In genomic region chr16:21277045-21277926, GRCh38 we compare ENCODE assay signal across 11 cellular contexts. TPM values are rescaled to one million over a fixed set of nuclear protein-coding genes. Genes with fewer than 3 reads are reported as not detected.
A peak's percentile ranks its signal among the peaks of the same experiment; 100 is the strongest.
DNase-seq lines count a peak whose midpoint lies in the region; ATAC-seq and TF ChIP-seq lines count a peak whose summit lies in the region.
"Had no signal": no experiment of that assay in that cellular context is flagged by ENCODE, and none has a peak within 500 bp of the region (broad histone marks: within the 10 kb centered on the region; RNA-seq: fewer than 3 reads in every experiment).

No MANE protein-coding gene starts in this region.

- TF ChIP-seq CTCF in endodermal cell (conservative IDR thresholded peaks at IDR 0.05) (no peak), mesothelial cell of epicardium (IDR thresholded peaks at IDR 0.05; ENCODE audit: unreplicated experiment) (no peak)

- H3K36me3 ChIP-seq in endodermal cell (ENCODE audit: control insufficient read depth, insufficient read depth, low read length), result no peaks in the 10 kb centered on the region

- H3K9ac ChIP-seq in endodermal cell (ENCODE audit: extremely low read depth, low read length, poor library complexity, severe bottlenecking), result no peak overlapping the region

- H3K9me3 Mint-ChIP-seq in endodermal cell (no peaks in the 10 kb centered on the region), mesothelial cell of epicardium (peaks cover 7% of the 10 kb centered on the region)
- H3K9me3 Mint-ChIP-seq in activated T-cell treated with anti-CD3 and anti-CD28 coated beads, Interleukin-2, amount 50 U/mL, for 72 hours, result no peaks in the 10 kb centered on the region
- H3K9me3 Mint-ChIP-seq: stimulated activated naive CD8-positive, alpha-beta T cell treated with anti-CD3 and anti-CD28 coated beads, Interleukin-15, Interleukin-2, amounts not matched to agents 100 ng/mL and 50 ng/mL, for 24 hours had no signal

- peak overlapping the region; percentile 86 for H3K4me3 ChIP-seq in endodermal cell (ENCODE audit: low read length)

- DNase-seq in Right ventricle myocardium inferior (ENCODE audit: missing footprints) (peak; percentile 57), cardiac septum (ENCODE audit: low spot score) (no peak), endodermal cell (no peak), mesothelial cell of epicardium (ENCODE audit: low spot score in 2 of 2, unreplicated experiment in 2 of 2) (no peak), NCI-H2227 treated with DMSO at 0.1 percent for 48 hours (lab: John Stamatoyannopoulos, UW) (no peak)
- DNase-seq in activated CD8-positive, alpha-beta memory T cell treated with anti-CD3 and anti-CD28 coated beads for 24 hours, result no peak
- DNase-seq in activated CD4-positive, CD25-positive, alpha-beta regulatory T cell (lab: John Stamatoyannopoulos, UW), result no peak
- no peak for DNase-seq in activated T-cell treated with anti-CD3 and anti-CD28 coated beads, Interleukin-2, amount 50 U/mL, for 72 hours
- DNase-seq: AML-193 had no signal

- no peaks in the 10 kb centered on the region for H3K9me3 ChIP-seq in endodermal cell (ENCODE audit: control insufficient read depth, low read length)

- H3K27ac Mint-ChIP-seq in endodermal cell (no peak overlapping the region), mesothelial cell of epicardium (no peak overlapping the region)
- H3K27ac Mint-ChIP-seq in activated T-cell treated with anti-CD3 and anti-CD28 coated beads, Interleukin-2, amount 50 U/mL, for 72 hours, result no peak overlapping the region
- H3K27ac Mint-ChIP-seq: stimulated activated naive CD8-positive, alpha-beta T cell treated with anti-CD3 and anti-CD28 coated beads, Interleukin-15, Interleukin-2, amounts not matched to agents 100 ng/mL and 50 ng/mL, for 24 hours had no signal

- no peak overlapping the region for H3K27ac ChIP-seq in endodermal cell (ENCODE audit: low read depth, low read length)

- peak; percentile 64 for ATAC-seq in Right ventricle myocardium inferior
- ATAC-seq in activated T-cell treated with anti-CD3 and anti-CD28 coated beads, Interleukin-2, amount 50 U/mL, for 72 hours (replicated peaks in 1 of 2), result no peak

- peaks cover 41% of the 10 kb centered on the region for H3K27me3 ChIP-seq in endodermal cell (ENCODE audit: control insufficient read depth, insufficient read depth, low read length, poor library complexity, severe bottlenecking)

- intact Hi-C loops in Right ventricle myocardium inferior (cut with DNase I) (loop anchor here (5.0 kb wide), 2 partner anchors 90 to 115 kb away; no protein-coding TSS in a partner anchor), cardiac septum (cut with DNase I) (loop anchor here (5.0 kb wide), 1 partner anchor 115 kb away; no protein-coding TSS in a partner anchor)

- WGBS in endodermal cell (ENCODE audit: insufficient coverage in 1 of 2, insufficient read length in 1 of 2), 2 experiments, result 84 to 87% methylated on average over 7 to 17 of the region's 17 CpGs

- no peaks in the 10 kb centered on the region for H3K36me3 Mint-ChIP-seq in endodermal cell (ENCODE audit: low read depth)
- H3K36me3 Mint-ChIP-seq in mesothelial cell of epicardium, result no peaks in the 10 kb centered on the region
- H3K36me3 Mint-ChIP-seq in activated T-cell treated with anti-CD3 and anti-CD28 coated beads, Interleukin-2, amount 50 U/mL, for 72 hours (ENCODE audit: insufficient read depth in 2 of 2), result no peaks in the 10 kb centered on the region

- H3K4me1 Mint-ChIP-seq in endodermal cell (peaks cover 17% of the 10 kb centered on the region), mesothelial cell of epicardium (peaks cover 3% of the 10 kb centered on the region)
- no peaks in the 10 kb centered on the region for H3K4me1 Mint-ChIP-seq in activated T-cell treated with anti-CD3 and anti-CD28 coated beads, Interleukin-2, amount 50 U/mL, for 72 hours (ENCODE audit: low read depth)

- H3K27me3 Mint-ChIP-seq in endodermal cell (ENCODE audit: insufficient read depth) (peaks cover 67% of the 10 kb centered on the region), mesothelial cell of epicardium (ENCODE audit: low read depth) (peaks cover 82% of the 10 kb centered on the region)
- peaks cover 52% of the 10 kb centered on the region for H3K27me3 Mint-ChIP-seq in activated T-cell treated with anti-CD3 and anti-CD28 coated beads, Interleukin-2, amount 50 U/mL, for 72 hours (ENCODE audit: low read depth)

- H3K4me3 Mint-ChIP-seq in endodermal cell (peak overlapping the region; percentile 64), mesothelial cell of epicardium (peak overlapping the region; percentile 73)
- peak overlapping the region in 1 of 2 donors; percentile 53 for H3K4me3 Mint-ChIP-seq in activated T-cell treated with anti-CD3 and anti-CD28 coated beads, Interleukin-2, amount 50 U/mL, for 72 hours

- peaks cover 6% of the 10 kb centered on the region for H3K4me1 ChIP-seq in endodermal cell (ENCODE audit: control insufficient read depth, insufficient read depth, low read length)

RNA-seq across cellular contexts. Expression of gene CRYM, which starts 0.8 kb away (rescaled TPM):
- total RNA-seq in Right ventricle myocardium inferior, result 63.3 TPM
- total RNA-seq in cardiac septum, result 105 TPM
- 10 to 100 TPM; 14.2 to 21.0 TPM for total RNA-seq in endodermal cell
- 4.6 TPM for polyA plus RNA-seq in endodermal cell (2013, experiment 1 of 2)
- 3.7 TPM for polyA plus RNA-seq in endodermal cell (2013, experiment 2 of 2)
- 2.7 to 4.6 TPM (median 4.1 TPM) in 3 replicates for total RNA-seq in mesothelial cell of epicardium
- total RNA-seq in activated T-cell treated with anti-CD3 and anti-CD28 coated beads, Interleukin-2, amount 50 U/mL, for 72 hours, result not detected
- total RNA-seq: pulmonary artery endothelial cell had no signal

RNA-seq across cellular contexts. Expression of gene ANKS4B, which starts 43.8 kb away (rescaled TPM):
- total RNA-seq in Right ventricle myocardium inferior (not detected), cardiac septum (not detected), endodermal cell (1 to 10 TPM in 1 of 2 donors, under 1 TPM in 1; 0.90 to 1.6 TPM), mesothelial cell of epicardium (not detected in 3 replicates)
- polyA plus RNA-seq in endodermal cell (2013, experiment 1 of 2), result 0.14 TPM
- polyA plus RNA-seq in endodermal cell (2013, experiment 2 of 2), result 0.21 TPM
- not detected for total RNA-seq in activated T-cell treated with anti-CD3 and anti-CD28 coated beads, Interleukin-2, amount 50 U/mL, for 72 hours
- total RNA-seq: pulmonary artery endothelial cell had no signal
